ENCODE assay signal across 30 cellular contexts in the genomic region with DNA sequence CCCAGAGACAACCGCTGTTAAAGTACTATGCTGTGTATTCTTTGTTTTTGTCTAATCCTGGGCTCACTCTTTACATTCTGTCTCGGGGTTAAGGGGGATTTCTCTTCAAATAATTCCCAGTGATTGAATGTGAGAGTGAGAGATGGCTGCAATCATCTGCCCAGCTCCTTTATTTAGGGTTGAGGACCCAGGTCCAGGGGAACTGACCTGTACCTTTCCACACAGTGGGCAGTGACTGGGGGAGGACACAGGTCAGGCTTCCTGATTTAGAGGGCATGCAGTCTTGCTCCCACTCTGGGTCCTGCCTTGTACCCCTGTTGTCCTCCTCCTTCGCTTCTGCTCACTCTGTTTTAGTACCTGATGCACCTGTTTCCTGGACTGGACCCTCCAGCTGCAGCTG. TPM values are rescaled to one million over a fixed set of nuclear protein-coding genes. Genes with fewer than 3 reads are reported as not detected.
"Had no signal": no experiment of that assay in that cellular context is flagged by ENCODE, and none has a peak within 500 bp of the region (broad histone marks: within the 10 kb centered on the region; RNA-seq: fewer than 3 reads in every experiment).

No MANE protein-coding gene starts in this region.

- H3K4me1 ChIP-seq: gastrocnemius medialis, upper lobe of right lung, uterus had no signal

- H3K36me3 ChIP-seq: gastrocnemius medialis, neutrophil, transverse colon, uterus had no signal

- DNase-seq: effector CD8-positive, alpha-beta T cell; endodermal cell; foreskin fibroblast; gastrocnemius medialis; head of caudate nucleus; left colon; left ventricle myocardium superior; mucosa of descending colon; naive B cell; pancreas; stimulated activated CD4-positive, alpha-beta T cell treated with anti-CD3 and anti-CD28 coated beads, Interleukin-12 subunit alpha, Interleukin-12 subunit beta, amount 100 ng/mL, for 4 hours; stimulated activated CD4-positive, alpha-beta T cell treated with anti-CD3 and anti-CD28 coated beads, Interleukin-1b, Interleukin-23, amount 100 ng/mL, for 48 hours; stimulated activated CD4-positive, alpha-beta T cell treated with anti-CD3 and anti-CD28 coated beads, Interleukin-4, amount 100 ng/mL, for 1 hour; stimulated activated CD8-positive, alpha-beta memory T cell treated with anti-CD3 and anti-CD28 coated beads, Interleukin-4, amount 100 ng/mL, for 48 hours; stimulated activated naive CD4-positive, alpha-beta T cell; stimulated activated naive CD8-positive, alpha-beta T cell treated with anti-CD3 and anti-CD28 coated beads, Interleukin-15, amount 100 ng/mL, for 72 hours; transverse colon; upper lobe of right lung; uterus had no signal

- H3K27ac ChIP-seq: epithelial cell of prostate, gastrocnemius medialis, neutrophil, pancreas, transverse colon, upper lobe of right lung, uterus had no signal

- H3K27me3 ChIP-seq: gastrocnemius medialis, neutrophil, pancreas, transverse colon, upper lobe of right lung, uterus had no signal

- H3K4me1 Mint-ChIP-seq: memory B cell, naive B cell had no signal

- H3K4me2 ChIP-seq: smooth muscle cell had no signal

- H3K4me3 Mint-ChIP-seq: endodermal cell; memory B cell; naive B cell; natural killer cell treated with Interleukin-12 subunit alpha and Interleukin-12 subunit beta and Interleukin-15 and Interleukin-18, amount 100 ng/mL, for 72 hours; neural crest cell; stimulated activated naive CD8-positive, alpha-beta T cell treated with anti-CD3 and anti-CD28 coated beads, Interleukin-15, amount 100 ng/mL, for 72 hours had no signal

- H3K27ac Mint-ChIP-seq: endodermal cell; memory B cell; natural killer cell treated with Interleukin-12 subunit alpha and Interleukin-12 subunit beta and Interleukin-15 and Interleukin-18, amount 100 ng/mL, for 72 hours; progenitor cell of endocrine pancreas had no signal

- H3K4me3 ChIP-seq: gastrocnemius medialis, lung, mucosa of descending colon, pancreas, smooth muscle cell, transverse colon, upper lobe of right lung, uterus had no signal

- H3K9me3 ChIP-seq: gastrocnemius medialis, mucosa of descending colon, neutrophil, pancreas, transverse colon, upper lobe of right lung, uterus had no signal

- H3K36me3 Mint-ChIP-seq: natural killer cell treated with Interleukin-12 subunit alpha and Interleukin-12 subunit beta and Interleukin-15 and Interleukin-18, amount 100 ng/mL, for 72 hours had no signal

- H3K9me3 Mint-ChIP-seq: endodermal cell; memory B cell; naive B cell; natural killer cell treated with Interleukin-12 subunit alpha and Interleukin-12 subunit beta and Interleukin-15 and Interleukin-18, amount 100 ng/mL, for 72 hours; neural crest cell; stimulated activated naive CD8-positive, alpha-beta T cell treated with anti-CD3 and anti-CD28 coated beads, Interleukin-15, amount 100 ng/mL, for 72 hours had no signal

- H3K27me3 Mint-ChIP-seq: memory B cell; naive B cell; natural killer cell treated with Interleukin-12 subunit alpha and Interleukin-12 subunit beta and Interleukin-15 and Interleukin-18, amount 100 ng/mL, for 72 hours; progenitor cell of endocrine pancreas; stimulated activated naive CD8-positive, alpha-beta T cell treated with anti-CD3 and anti-CD28 coated beads, Interleukin-15, amount 100 ng/mL, for 72 hours had no signal

RNA-seq across cellular contexts. Expression of a gene that starts 35.0 kb away (rescaled TPM):
- total RNA-seq: endodermal cell; glomerular endothelial cell; kidney epithelial cell; natural killer cell treated with Interleukin-12 subunit alpha and Interleukin-12 subunit beta and Interleukin-15 and Interleukin-18, amount 100 ng/mL, for 72 hours; neural crest cell; sciatic nerve; smooth muscle cell; upper lobe of right lung had no signal
